ENCODE assay signal across 25 cellular contexts in the genomic region with DNA sequence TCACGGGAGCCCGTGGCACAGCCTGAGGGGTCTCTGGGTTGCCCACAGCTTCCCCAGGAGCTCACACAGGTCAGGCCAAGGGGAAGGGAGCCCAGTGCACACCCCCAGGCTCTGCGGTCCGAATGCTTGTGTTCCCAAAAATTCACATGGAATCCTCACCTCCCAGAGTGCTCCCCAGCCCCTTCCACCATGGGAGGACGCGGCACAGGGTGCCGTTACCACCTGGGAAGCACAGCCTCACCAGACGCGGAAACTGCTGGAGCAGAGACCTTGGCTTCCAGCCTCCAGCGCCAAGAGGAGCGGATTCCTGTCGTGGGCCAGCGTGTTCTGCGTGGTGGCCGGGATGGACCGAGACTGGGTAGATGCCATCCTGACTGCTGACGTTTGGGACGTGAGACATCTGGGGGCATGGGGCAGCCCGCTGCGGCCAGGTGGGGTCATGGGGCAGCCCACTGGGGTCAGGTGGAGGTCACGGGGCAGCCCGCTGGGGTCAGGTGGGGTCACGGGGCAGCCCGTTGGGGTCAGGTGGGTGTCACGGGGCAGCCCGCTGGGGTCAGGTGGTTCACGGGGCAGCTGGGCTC.
"Had no signal": no experiment of that assay in that cellular context is flagged by ENCODE, and none has a peak within 500 bp of the region (broad histone marks: within the 10 kb centered on the region; RNA-seq: fewer than 3 reads in every experiment).

No MANE protein-coding gene starts in this region.

- H3K9me3 Mint-ChIP-seq: activated naive CD4-positive, alpha-beta T cell treated with anti-CD3 and anti-CD28 coated beads, Interleukin-2, amount 50 U/mL, for 24 hours; activated naive CD8-positive, alpha-beta T cell treated with anti-CD3 and anti-CD28 coated beads, Interleukin-2, amount 50 U/mL, for 24 hours; activated T-cell treated with anti-CD3 and anti-CD28 coated beads, Interleukin-2, amount 50 U/mL, for 4 hours; activated T-helper 17 cell treated with anti-CD3 and anti-CD28 coated beads, Interleukin-2, amount 50 U/mL, for 72 hours; nephron; stimulated activated naive CD8-positive, alpha-beta T cell treated with anti-CD3 and anti-CD28 coated beads, Interleukin-15, Interleukin-2, amounts not matched to agents 100 ng/mL and 50 ng/mL, for 24 hours; WTC11 had no signal

- H3K27me3 Mint-ChIP-seq: activated naive CD4-positive, alpha-beta T cell treated with anti-CD3 and anti-CD28 coated beads, Interleukin-2, amount 50 U/mL, for 24 hours; activated naive CD8-positive, alpha-beta T cell treated with anti-CD3 and anti-CD28 coated beads, Interleukin-2, amount 50 U/mL, for 24 hours; stimulated activated naive CD8-positive, alpha-beta T cell treated with anti-CD3 and anti-CD28 coated beads, Interleukin-15, Interleukin-2, amounts not matched to agents 100 ng/mL and 50 ng/mL, for 24 hours had no signal

- DNase-seq: activated CD4-positive, alpha-beta T cell treated with anti-CD3 and anti-CD28 coated beads for 1 hour; activated gamma-delta T cell treated with Interleukin-2 at 50 U/mL for 16 hours; activated naive CD8-positive, alpha-beta T cell treated with anti-CD3 and anti-CD28 coated beads, Interleukin-2, amount 50 U/mL, for 24 hours; activated T-cell treated with anti-CD3 and anti-CD28 coated beads, Interleukin-2, amount 50 U/mL, for 4 hours; amygdala; dermis blood vessel endothelial cell; effector CD4-positive, alpha-beta T cell; foreskin melanocyte; heart right ventricle; left ventricle myocardium inferior; right cardiac atrium; SIG-M5; stimulated activated CD4-positive, alpha-beta T cell treated with anti-CD3 and anti-CD28 coated beads, Interleukin-2, amount 100 ng/mL, for 48 hours; T-helper 2 cell; testis; transverse colon had no signal

- H3K27ac ChIP-seq: esophagus muscularis mucosa, heart right ventricle, left ventricle myocardium inferior, neutrophil, parathyroid adenoma, SK-N-MC, testis, transverse colon had no signal

- H3K27ac Mint-ChIP-seq: activated naive CD4-positive, alpha-beta T cell treated with anti-CD3 and anti-CD28 coated beads, Interleukin-2, amount 50 U/mL, for 24 hours; activated naive CD8-positive, alpha-beta T cell treated with anti-CD3 and anti-CD28 coated beads, Interleukin-2, amount 50 U/mL, for 24 hours; activated T-helper 17 cell treated with anti-CD3 and anti-CD28 coated beads, Interleukin-2, amount 50 U/mL, for 72 hours; nephron; stimulated activated naive CD8-positive, alpha-beta T cell treated with anti-CD3 and anti-CD28 coated beads, Interleukin-15, Interleukin-2, amounts not matched to agents 100 ng/mL and 50 ng/mL, for 24 hours had no signal

- ATAC-seq: activated naive CD8-positive, alpha-beta T cell treated with anti-CD3 and anti-CD28 coated beads, Interleukin-2, amount 50 U/mL, for 24 hours; activated T-cell treated with anti-CD3 and anti-CD28 coated beads, Interleukin-2, amount 50 U/mL, for 4 hours; activated T-helper 17 cell treated with anti-CD3 and anti-CD28 coated beads, Interleukin-2, amount 50 U/mL, for 72 hours; heart right ventricle; right cardiac atrium; WTC11 had no signal

- H3K36me3 Mint-ChIP-seq: activated naive CD4-positive, alpha-beta T cell treated with anti-CD3 and anti-CD28 coated beads, Interleukin-2, amount 50 U/mL, for 24 hours; WTC11 had no signal

- H3K27me3 ChIP-seq: neutrophil, testis, transverse colon had no signal

- H3K4me3 Mint-ChIP-seq: activated naive CD4-positive, alpha-beta T cell treated with anti-CD3 and anti-CD28 coated beads, Interleukin-2, amount 50 U/mL, for 24 hours; activated naive CD8-positive, alpha-beta T cell treated with anti-CD3 and anti-CD28 coated beads, Interleukin-2, amount 50 U/mL, for 24 hours; activated T-cell treated with anti-CD3 and anti-CD28 coated beads, Interleukin-2, amount 50 U/mL, for 4 hours; activated T-helper 17 cell treated with anti-CD3 and anti-CD28 coated beads, Interleukin-2, amount 50 U/mL, for 72 hours; nephron; stimulated activated naive CD8-positive, alpha-beta T cell treated with anti-CD3 and anti-CD28 coated beads, Interleukin-15, Interleukin-2, amounts not matched to agents 100 ng/mL and 50 ng/mL, for 24 hours; WTC11 had no signal

- H3K4me3 ChIP-seq: esophagus muscularis mucosa, heart right ventricle, left ventricle myocardium inferior, SK-N-MC, testis, transverse colon had no signal

- H3K36me3 ChIP-seq: esophagus muscularis mucosa, heart right ventricle, left ventricle myocardium inferior, transverse colon had no signal

- H3K4me1 Mint-ChIP-seq: activated naive CD4-positive, alpha-beta T cell treated with anti-CD3 and anti-CD28 coated beads, Interleukin-2, amount 50 U/mL, for 24 hours; activated naive CD8-positive, alpha-beta T cell treated with anti-CD3 and anti-CD28 coated beads, Interleukin-2, amount 50 U/mL, for 24 hours; nephron had no signal

- H3K4me1 ChIP-seq: esophagus muscularis mucosa, heart right ventricle, left ventricle myocardium inferior, parathyroid adenoma, testis, transverse colon had no signal

- H3K9me3 ChIP-seq: esophagus muscularis mucosa, heart right ventricle, left ventricle myocardium inferior, neutrophil, testis, transverse colon had no signal
